ENCODE assay signal across 14 cellular contexts in the genomic region with DNA sequence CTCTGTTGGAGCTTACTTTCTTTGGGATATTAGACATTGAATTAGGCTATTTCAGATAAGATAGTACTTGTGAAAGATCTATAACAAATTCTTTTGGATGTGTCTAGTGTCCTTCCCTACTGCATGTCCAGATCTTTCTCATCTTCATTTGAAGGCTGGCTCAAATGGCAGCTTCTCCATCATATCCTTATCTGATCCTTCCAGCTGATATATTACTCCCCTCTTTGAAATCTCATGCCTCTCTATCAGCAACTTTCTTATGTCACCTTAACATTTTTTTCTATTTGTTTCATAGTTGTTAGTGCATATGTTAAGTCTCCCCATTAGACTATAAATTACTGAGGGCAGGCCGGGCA. TPM values are rescaled to one million over a fixed set of nuclear protein-coding genes. Genes with fewer than 3 reads are reported as not detected.
DNase-seq lines count a peak whose midpoint lies in the region; ATAC-seq and TF ChIP-seq lines count a peak whose summit lies in the region.
"Had no signal": no experiment of that assay in that cellular context is flagged by ENCODE, and none has a peak within 500 bp of the region (broad histone marks: within the 10 kb centered on the region; RNA-seq: fewer than 3 reads in every experiment).

No MANE protein-coding gene starts in this region.

- POLR2A ChIA-PET in T-cell (lab: Charles Lee), result interaction anchor here in 1 of 2 donors (0.5 to 0.6 kb wide), 2 partner anchors 28 to 174 kb away, joined by 3 to 5 read pairs; no protein-coding TSS in a partner anchor
- POLR2A ChIA-PET in A673 (lab: Charles Lee; ENCODE audit: low non-redundant PET), result no interaction called here

- H3K4me3 ChIP-seq in esophagus muscularis mucosa, result no peak overlapping the region
- no peak overlapping the region for H3K4me3 ChIP-seq in testis
- H3K4me3 ChIP-seq in A673 (ENCODE audit: low read depth, low read length, poor library complexity, severe bottlenecking), result no peak overlapping the region

- H3K27me3 ChIP-seq in esophagus muscularis mucosa (no peaks in the 10 kb centered on the region), testis (no peaks in the 10 kb centered on the region), A673 (replicated peaks; ENCODE audit: insufficient read depth, low read depth, low read length, poor library complexity) (no peaks in the 10 kb centered on the region)

- no peaks in the 10 kb centered on the region for H3K9me3 ChIP-seq in esophagus muscularis mucosa
- no peaks in the 10 kb centered on the region for H3K9me3 ChIP-seq in testis
- no peaks in the 10 kb centered on the region for H3K9me3 ChIP-seq in A673 (ENCODE audit: low read depth, low read length, poor library complexity, severe bottlenecking)

- H3K9me3 Mint-ChIP-seq in activated T-cell treated with anti-CD3 and anti-CD28 coated beads, Interleukin-2, amount 50 U/mL, for 24 hours, result no peaks in the 10 kb centered on the region
- H3K9me3 Mint-ChIP-seq in T-cell, result no peaks in the 10 kb centered on the region

- no peak for TF ChIP-seq POLR2A in esophagus muscularis mucosa (IDR thresholded peaks at IDR 0.05; ENCODE audit: low read depth)
- no peak for TF ChIP-seq POLR2A in testis (IDR thresholded peaks at IDR 0.05)

- DNase-seq in activated T-cell treated with anti-CD3 and anti-CD28 coated beads, Interleukin-2, amount 50 U/mL, for 24 hours, result no peak
- no peak for DNase-seq in activated T-cell treated with anti-CD3 and anti-CD28 coated beads, Interleukin-2, amount 50 U/mL, for 48 hours
- DNase-seq in T-cell (no peak), esophagus muscularis mucosa (ENCODE audit: extremely low spot score) (no peak), testis (no peak), AG08395 (ENCODE audit: low spot score) (no peak), A673 (ENCODE audit: low spot score) (no peak)
- DNase-seq: activated CD4-positive, CD25-positive, alpha-beta regulatory T cell treated with anti-CD3 and anti-CD28 coated beads, Interleukin-2, amount 50 U/mL, for 72 hours; EL; IMR-90; islet precursor cell; occipital lobe; stimulated activated CD4-positive, alpha-beta T cell treated with anti-CD3 and anti-CD28 coated beads, Interleukin-4, amount 100 ng/mL, for 1 hour had no signal

- intact Hi-C loops in esophagus muscularis mucosa (cut with DNase I) (no loop called here), testis (cut with DNase I; ENCODE audit: low total_unique reads) (no loop called here), A673 (cut with micrococcal nuclease; ENCODE audit: unreplicated experiment) (no loop called here)

- H3K4me1 ChIP-seq in esophagus muscularis mucosa (peaks cover 71 to 86% (median 81%) of the 10 kb centered on the region in 4 donors), testis (peaks cover 51% of the 10 kb centered on the region), A673 (ENCODE audit: insufficient read depth, low read length, poor library complexity, severe bottlenecking) (peaks cover 30% of the 10 kb centered on the region)

- H3K4me1 Mint-ChIP-seq in activated T-cell treated with anti-CD3 and anti-CD28 coated beads, Interleukin-2, amount 50 U/mL, for 24 hours (ENCODE audit: low read depth), result peaks cover 90% of the 10 kb centered on the region
- peaks cover 93 to 95% (median 93%) of the 10 kb centered on the region in 3 donors for H3K4me1 Mint-ChIP-seq in T-cell

- H3K36me3 ChIP-seq in esophagus muscularis mucosa (peaks cover 26 to 47% (median 37%) of the 10 kb centered on the region in 4 donors), testis (ENCODE audit: low read depth, missing control alignments) (no peaks in the 10 kb centered on the region), A673 (ENCODE audit: insufficient read depth, low read length, poor library complexity, severe bottlenecking) (peaks cover 23% of the 10 kb centered on the region)

- peaks cover 90% of the 10 kb centered on the region for H3K36me3 Mint-ChIP-seq in activated T-cell treated with anti-CD3 and anti-CD28 coated beads, Interleukin-2, amount 50 U/mL, for 24 hours (ENCODE audit: low read depth)
- peaks cover 46% of the 10 kb centered on the region for H3K36me3 Mint-ChIP-seq in T-cell

- CTCF ChIA-PET in T-cell (lab: Charles Lee) (interaction anchor here in 1 of 2 donors (1.0 to 1.5 kb wide), 4 partner anchors 8 to 281 kb away, joined by 3 to 4 read pairs (median 4); no protein-coding TSS in a partner anchor), A673 (lab: Charles Lee) (no interaction called here)

- peak overlapping the region; percentile 63 for H3K4me3 Mint-ChIP-seq in activated T-cell treated with anti-CD3 and anti-CD28 coated beads, Interleukin-2, amount 50 U/mL, for 24 hours
- peak overlapping the region in 2 of 3 donors; percentile 39 to 78 for H3K4me3 Mint-ChIP-seq in T-cell

- H3K27me3 Mint-ChIP-seq in activated T-cell treated with anti-CD3 and anti-CD28 coated beads, Interleukin-2, amount 50 U/mL, for 24 hours, result no peaks in the 10 kb centered on the region
- no peaks in the 10 kb centered on the region for H3K27me3 Mint-ChIP-seq in T-cell

- TF ChIP-seq CTCF in esophagus muscularis mucosa (IDR thresholded peaks at IDR 0.05), result no peak
- TF ChIP-seq CTCF in testis (IDR thresholded peaks at IDR 0.05), result no peak
- no peak for TF ChIP-seq CTCF in A673 (conservative IDR thresholded peaks at IDR 0.05; ENCODE audit: low read depth, low read length)

- H3K27ac Mint-ChIP-seq in activated T-cell treated with anti-CD3 and anti-CD28 coated beads, Interleukin-2, amount 50 U/mL, for 24 hours, result peak overlapping the region; percentile 93
- peak overlapping the region; percentile 87 to 91 for H3K27ac Mint-ChIP-seq in T-cell

- H3K27ac ChIP-seq in esophagus muscularis mucosa (replicated peaks in 1 of 4), result peak overlapping the region; percentile 9 to 98 (median 46)
- peak overlapping the region; percentile 5 to 57 for H3K27ac ChIP-seq in testis
- H3K27ac ChIP-seq in A673 (ENCODE audit: low read depth, low read length, poor library complexity, severe bottlenecking), result no peak overlapping the region

- WGBS in esophagus muscularis mucosa, result 71% methylated on average over 1 of the region's 1 CpG
- 76 to 89% methylated on average over 1 of the region's 1 CpG for WGBS in testis, 2 donors

- TF ChIP-seq EP300 in esophagus muscularis mucosa (IDR thresholded peaks at IDR 0.05), result no peak

- BruUV-seq in A673 (replicated peaks; lab: Mats Ljungman, UMichigan), result no TSS peak

- ATAC-seq in T-cell (replicated peaks in 1 of 4) (no peak), GM21360 (IDR thresholded peaks at IDR 0.05; ENCODE audit: unreplicated experiment) (no peak)

RNA-seq across cellular contexts. Expression of a gene that starts 17.5 kb away (rescaled TPM):
- 100 to 1,000 TPM; 293 to 345 (median 298) TPM for total RNA-seq in T-cell
- 100 to 1,000 TPM; 412 to 468 (median 442) TPM for total RNA-seq in esophagus muscularis mucosa
- total RNA-seq in testis, result 100 to 1,000 TPM; 159 to 160 TPM
- 231 TPM for polyA plus RNA-seq in testis (ENCODE audit: insufficient read depth, low read depth, low replicate concordance)
- total RNA-seq in A673 (2021), result 266 and 285 TPM in 2 replicates

RNA-seq across cellular contexts. Expression of a gene that starts 39.0 kb away (rescaled TPM):
- total RNA-seq in T-cell (10 to 100 TPM; 44.4 to 72.6 (median 53.1) TPM), esophagus muscularis mucosa (10 to 100 TPM; 44.1 to 75.2 (median 50.0) TPM), testis (10 to 100 TPM; 67.0 to 82.9 TPM), A673 (2021) (65.7 and 76.3 TPM in 2 replicates)
- polyA plus RNA-seq in testis (ENCODE audit: insufficient read depth, low read depth, low replicate concordance), result 112 TPM
